Comparison of ENCODE assay signal across 8 cellular contexts in genomic region chr14:50225974-50226297, GRCh38. TPM values are rescaled to one million over a fixed set of nuclear protein-coding genes. Genes with fewer than 3 reads are reported as not detected.
DNase-seq lines count a peak whose midpoint lies in the region; ATAC-seq and TF ChIP-seq lines count a peak whose summit lies in the region.

No MANE protein-coding gene starts in this region.

- TF ChIP-seq CTCF in Loucy (conservative IDR thresholded peaks at IDR 0.05; ENCODE audit: low read length) (no peak), body of pancreas (IDR thresholded peaks at IDR 0.05) (no peak), nephron progenitor cell (IDR thresholded peaks at IDR 0.05) (no peak)

- H2AFZ ChIP-seq in Loucy (ENCODE audit: low read length) = no peak overlapping the region

- H3F3A ChIP-seq in Loucy (ENCODE audit: low read depth) = no peaks in the 10 kb centered on the region

- ATAC-seq in body of pancreas (no peak), GM21423 (IDR thresholded peaks at IDR 0.05; ENCODE audit: unreplicated experiment) (no peak)

- peaks cover 42 to 74% (median 59%) of the 10 kb centered on the region in 4 donors for H3K4me1 Mint-ChIP-seq in CD4-positive, alpha-beta memory T cell
- peaks cover 48% of the 10 kb centered on the region for H3K4me1 Mint-ChIP-seq in nephron progenitor cell

- intact Hi-C loops in CD4-positive, alpha-beta memory T cell (cut with micrococcal nuclease) = no loop called here
- intact Hi-C loops in body of pancreas (cut with DNase I) = no loop called here

- peak overlapping the region in 5 of 8 donors; percentile 4 to 70 (median 52) for H3K4me3 Mint-ChIP-seq in CD4-positive, alpha-beta memory T cell
- no peak overlapping the region for H3K4me3 Mint-ChIP-seq in nephron progenitor cell

- H3K9ac ChIP-seq in Loucy (ENCODE audit: low read depth, low read length, poor library complexity, severe bottlenecking) = peak overlapping the region; percentile 24

- H3K9me2 ChIP-seq in Loucy (replicated peaks; ENCODE audit: low read depth, low read length) = no peaks in the 10 kb centered on the region

- H3K27ac ChIP-seq in CD4-positive, alpha-beta memory T cell (ENCODE audit: low read depth, low read length) = no peak overlapping the region
- H3K27ac ChIP-seq in body of pancreas = peak overlapping the region in 3 of 4 donors; percentile 64 to 78 (median 67)

- DNase-seq in CD4-positive, alpha-beta memory T cell = peak in 1 of 5 donors; percentile 8
- no peak for DNase-seq in body of pancreas
- no peak for DNase-seq in nephron progenitor cell
- DNase-seq in NAMALWA (ENCODE audit: low spot score) = no peak
- DNase-seq in NCI-H526 (lab: John Stamatoyannopoulos, UW) = no peak
- DNase-seq in GM19240 (ENCODE audit: insufficient read length, low spot score) = no peak

- H3K27me3 ChIP-seq in CD4-positive, alpha-beta memory T cell (ENCODE audit: insufficient read depth, low read length) = no peaks in the 10 kb centered on the region
- H3K27me3 ChIP-seq in Loucy (ENCODE audit: insufficient read depth, low read length, poor library complexity, severe bottlenecking) (no peaks in the 10 kb centered on the region), body of pancreas (no peaks in the 10 kb centered on the region)

- TF ChIP-seq POLR2A in body of pancreas (IDR thresholded peaks at IDR 0.05) = no peak

- peaks cover 46% of the 10 kb centered on the region for H3K4me1 ChIP-seq in CD4-positive, alpha-beta memory T cell (ENCODE audit: insufficient read depth, low read length)
- H3K4me1 ChIP-seq in Loucy (ENCODE audit: insufficient read depth, low read length, poor library complexity, severe bottlenecking) (peaks cover 51% of the 10 kb centered on the region), body of pancreas (peaks cover 53% of the 10 kb centered on the region)

- H4K20me1 ChIP-seq in Loucy (ENCODE audit: insufficient read depth, low read length, poor library complexity, severe bottlenecking) = peaks cover 44% of the 10 kb centered on the region

- WGBS in body of pancreas, 2 donors = 54 to 70% methylated on average over 5 of the region's 5 CpGs

- H3K27ac Mint-ChIP-seq in CD4-positive, alpha-beta memory T cell = peak overlapping the region; percentile 23 to 85 (median 51)
- peak overlapping the region; percentile 22 for H3K27ac Mint-ChIP-seq in nephron progenitor cell

- peaks cover 96% of the 10 kb centered on the region for H3K79me2 ChIP-seq in Loucy (ENCODE audit: insufficient read depth, low read length)

- H3K36me3 Mint-ChIP-seq in CD4-positive, alpha-beta memory T cell = peaks cover 8% of the 10 kb centered on the region in 2 donors
- peaks cover 48% of the 10 kb centered on the region for H3K36me3 Mint-ChIP-seq in nephron progenitor cell (ENCODE audit: low read depth)

- H3K36me3 ChIP-seq in CD4-positive, alpha-beta memory T cell (ENCODE audit: insufficient read depth, low read length) = no peaks in the 10 kb centered on the region
- H3K36me3 ChIP-seq in Loucy (ENCODE audit: insufficient read depth, low read length) (peaks cover 3% of the 10 kb centered on the region; the same call in 1 of the 2 replicates), body of pancreas (replicated peaks in 1 of 2; ENCODE audit: insufficient read depth in 1 of 2, low read depth in 2 of 2) (no peaks in the 10 kb centered on the region)

- peaks cover 0 to 2% (median 0%) of the 10 kb centered on the region in 8 donors for H3K9me3 Mint-ChIP-seq in CD4-positive, alpha-beta memory T cell
- H3K9me3 Mint-ChIP-seq in nephron progenitor cell = peaks cover 16% of the 10 kb centered on the region

- no peaks in the 10 kb centered on the region for H3K9me3 ChIP-seq in CD4-positive, alpha-beta memory T cell (ENCODE audit: control insufficient read depth in 1 of 2, low read length in 2 of 2)
- H3K9me3 ChIP-seq in Loucy (ENCODE audit: insufficient read depth, low read depth, low read length) (no peaks in the 10 kb centered on the region), body of pancreas (no peaks in the 10 kb centered on the region)

- POLR2A ChIA-PET in CD4-positive, alpha-beta memory T cell (lab: Charles Lee; ENCODE audit: partially characterized antibody) = interaction anchor here (0.5 kb wide), 1 partner anchor 14 kb away, joined by 3 read pairs; no protein-coding TSS in a partner anchor

- no peak overlapping the region for H3K4me3 ChIP-seq in CD4-positive, alpha-beta memory T cell (ENCODE audit: low read length in 2 of 2)
- H3K4me3 ChIP-seq in Loucy (ENCODE audit: low read length, poor library complexity, severe bottlenecking) = peak overlapping the region; percentile 75
- no peak overlapping the region for H3K4me3 ChIP-seq in body of pancreas

- no peaks in the 10 kb centered on the region for H3K27me3 Mint-ChIP-seq in CD4-positive, alpha-beta memory T cell
- peaks cover 6% of the 10 kb centered on the region for H3K27me3 Mint-ChIP-seq in nephron progenitor cell (ENCODE audit: low read depth, poor library complexity)

- H3K4me2 ChIP-seq in Loucy (ENCODE audit: low read depth, low read length, poor library complexity, severe bottlenecking) = peak overlapping the region; percentile 62

- CTCF ChIA-PET in CD4-positive, alpha-beta memory T cell (lab: Charles Lee; ENCODE audit: partially characterized antibody) = no interaction called here

RNA-seq across cellular contexts. Expression of gene SOS2, which starts 5.4 kb away (rescaled TPM):
- 10 to 100 TPM; 42.1 to 43.4 TPM for total RNA-seq in CD4-positive, alpha-beta memory T cell
- polyA plus RNA-seq in CD4-positive, alpha-beta memory T cell = 10 to 100 TPM in 1 of 2 donors, 1 to 10 TPM in 1; 7.4 to 17.3 TPM
- 10 to 100 TPM; 20.5 to 26.4 TPM for total RNA-seq in body of pancreas
